8 cellular contexts compared by ENCODE assay signal in the genomic region with DNA sequence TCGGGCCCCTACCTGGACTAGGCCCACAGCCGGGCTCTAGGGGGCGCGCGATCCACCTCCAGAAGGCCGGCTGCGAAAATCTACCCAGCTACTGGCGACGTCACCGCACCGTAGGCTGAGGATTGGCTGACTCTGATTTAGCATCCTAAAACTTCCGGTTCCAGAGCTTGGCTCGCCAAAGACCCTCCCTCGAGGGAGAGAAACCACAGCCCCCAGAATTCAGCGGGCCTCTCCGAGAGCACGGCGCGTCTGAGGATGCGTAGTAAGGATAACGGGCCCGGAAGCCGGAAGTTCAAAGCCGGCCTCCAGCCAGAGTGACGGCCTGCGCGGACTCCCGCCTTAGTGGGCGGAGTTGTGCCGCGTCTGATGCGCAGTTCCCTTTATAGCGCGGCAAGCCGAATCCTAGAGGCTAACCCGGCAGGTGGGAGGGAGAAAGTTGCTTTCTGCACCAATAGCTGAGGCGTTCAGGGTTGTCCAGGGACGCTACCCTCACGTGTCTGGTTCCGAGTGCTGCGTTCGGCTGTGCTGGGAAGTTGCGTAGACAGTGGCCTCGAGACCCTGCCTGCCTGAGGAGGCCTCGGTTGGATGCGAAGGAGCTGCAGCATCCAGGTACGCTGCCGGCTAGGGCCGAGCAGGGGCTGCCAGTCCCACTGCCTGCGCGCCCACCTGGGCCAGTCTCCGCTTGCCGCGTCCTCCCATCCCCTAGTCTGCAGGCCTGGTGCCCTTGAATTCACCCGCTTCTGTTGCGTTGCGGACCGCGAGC. TPM values are rescaled to one million over a fixed set of nuclear protein-coding genes. Genes with fewer than 3 reads are reported as not detected.
DNase-seq lines count a peak whose midpoint lies in the region; ATAC-seq lines count a peak whose summit lies in the region.

A gene (plus strand): TSS at position 544 of the 763 bp plus-strand sequence. CDS start 7,808 bp downstream, outside the sequence.

- CTCF ChIA-PET in activated CD8-positive, alpha-beta memory T cell treated with anti-CD3 and anti-CD28 coated beads for 36 hours (lab: Charles Lee), result interaction anchor here (0.6 to 4.0 kb wide), 34 partner anchors 9 to 503 kb away, joined by 3 to 41 read pairs (median 4); a partner anchor contains a TSS

- peak within 1 kb of the TSS; percentile 82 for H3K4me3 ChIP-seq in effector memory CD4-positive, alpha-beta T cell (ENCODE audit: insufficient read depth, low read depth, low read length, poor library complexity, severe bottlenecking)

- peaks cover 11% of the 10 kb centered on the region for H3K36me3 ChIP-seq in effector memory CD4-positive, alpha-beta T cell (ENCODE audit: control insufficient read depth, insufficient read depth, low read length)

- ATAC-seq in GM19467 (IDR thresholded peaks at IDR 0.05; ENCODE audit: unreplicated experiment), result peak; percentile 75

- no peaks in the 10 kb centered on the region for H3K27me3 ChIP-seq in effector memory CD4-positive, alpha-beta T cell (replicated peaks; ENCODE audit: control insufficient read depth, insufficient read depth, low read length, poor library complexity, severe bottlenecking)

- no peaks in the 10 kb centered on the region for H3K9me3 ChIP-seq in effector memory CD4-positive, alpha-beta T cell (ENCODE audit: control insufficient read depth, low read length)

- H3K4me1 ChIP-seq in effector memory CD4-positive, alpha-beta T cell (ENCODE audit: control insufficient read depth, insufficient read depth, low read length, poor library complexity, severe bottlenecking), result peaks cover 17% of the 10 kb centered on the region

- POLR2A ChIA-PET in activated CD8-positive, alpha-beta memory T cell treated with anti-CD3 and anti-CD28 coated beads for 36 hours (lab: Charles Lee), result interaction anchor here (0.6 to 1.9 kb wide), 11 partner anchors 9 to 480 kb away, joined by 3 to 25 read pairs (median 4); a partner anchor contains a TSS

- peak; percentile 96 for DNase-seq in CMK (ENCODE audit: low read depth)
- peak; percentile 97 for DNase-seq in HS-5 (ENCODE audit: low read depth)
- DNase-seq in NK-92 treated with Interleukin-12 subunit alpha and Interleukin-12 subunit beta, amount 100 ng/mL, for 24 hours (lab: John Stamatoyannopoulos, UW), result peak; percentile 95
- DNase-seq in effector memory CD4-positive, alpha-beta T cell, result peak; percentile 99
- peak; percentile 100 for DNase-seq in medulla oblongata (ENCODE audit: extremely low spot score)
- peak; percentile 95 for DNase-seq in stimulated activated CD8-positive, alpha-beta memory T cell treated with anti-CD3 and anti-CD28 coated beads, Interleukin-12 subunit alpha, Interleukin-12 subunit beta, amount 100 ng/mL, for 24 hours (ENCODE audit: extremely low read depth)

- H3K27ac ChIP-seq in effector memory CD4-positive, alpha-beta T cell (ENCODE audit: insufficient read depth, low read length, poor library complexity, severe bottlenecking), result peak within 1 kb of the TSS; percentile 88

RNA-seq across cellular contexts. Expression of the gene that starts here (rescaled TPM):
- 10 to 100 TPM; 59.2 to 65.5 TPM for total RNA-seq in activated CD8-positive, alpha-beta memory T cell treated with anti-CD3 and anti-CD28 coated beads for 36 hours

Comparison
In these comparisons a context has a peak if more than half of its experiments do, and no peak if none do; other contexts are left out.
1. Peak in every context shown above with its lines: DNase-seq, ATAC-seq, H3K4me3 ChIP-seq and H3K27ac ChIP-seq.